In genomic region chr12:2768224-2768961, GRCh38 we compare ENCODE assay signal across 23 cellular contexts. TPM values are rescaled to one million over a fixed set of nuclear protein-coding genes. Genes with fewer than 3 reads are reported as not detected.
DNase-seq lines count a peak whose midpoint lies in the region; ATAC-seq and TF ChIP-seq lines count a peak whose summit lies in the region.
"Had no signal": no experiment of that assay in that cellular context is flagged by ENCODE, and none has a peak within 500 bp of the region (broad histone marks: within the 10 kb centered on the region; RNA-seq: fewer than 3 reads in every experiment).

No MANE protein-coding gene starts in this region.

- H3K27ac ChIP-seq in VCaP, result peak overlapping the region; percentile 84; the same call in 1 of the 2 replicates
- no peak overlapping the region for H3K27ac ChIP-seq in lower lobe of right lung
- H3K27ac ChIP-seq: BLaER1, PC-9, SJCRH30 had no signal

- no peaks in the 10 kb centered on the region for H3K9me3 ChIP-seq in lower lobe of right lung
- H3K9me3 ChIP-seq: BLaER1, MG63, SJCRH30 had no signal

- intact Hi-C loops in left ventricle myocardium superior (cut with micrococcal nuclease) (no loop called here), cardiac septum (cut with DNase I) (loop anchor here (5.0 kb wide), 1 partner anchor 159 kb away; no protein-coding TSS in a partner anchor), lower lobe of right lung (cut with DNase I) (no loop called here)

- H3K4me3 ChIP-seq in lower lobe of right lung, result no peak overlapping the region
- H3K4me3 ChIP-seq: BLaER1, MG63, PC-9, SJCRH30 had no signal

- H3K36me3 ChIP-seq in lower lobe of right lung, result no peaks in the 10 kb centered on the region
- H3K36me3 ChIP-seq: BLaER1, MG63, SJCRH30 had no signal

- H3K4me1 ChIP-seq in lower lobe of right lung, result no peaks in the 10 kb centered on the region
- H3K4me1 ChIP-seq: BLaER1, SJCRH30 had no signal

- TF ChIP-seq CTCF in VCaP (conservative IDR thresholded peaks at IDR 0.05), result no peak
- TF ChIP-seq CTCF in lower lobe of right lung (IDR thresholded peaks at IDR 0.05), result no peak

- no peak for DNase-seq in left ventricle myocardium superior
- no peak for DNase-seq in cardiac septum (ENCODE audit: low spot score)
- no peak for DNase-seq in lower lobe of right lung
- DNase-seq in stimulated activated CD4-positive, alpha-beta T cell treated with anti-CD3 and anti-CD28 coated beads, Interleukin-1b, Interleukin-23, amount 100 ng/mL, for 48 hours, result no peak
- no peak for DNase-seq in SW 1271 (lab: John Stamatoyannopoulos, UW)
- DNase-seq: CD4-positive, CD25-positive, alpha-beta regulatory T cell; DMS153; KG1; MG63; NCI-H1105 treated with DMSO at 0.1 percent for 48 hours; NCI-H2029; NCI-H446 treated with DMSO at 0.1 percent for 48 hours; NCI-H526; NCI-H82; NK-92 treated with Interleukin-12 subunit alpha and Interleukin-12 subunit beta, amount 100 ng/mL, for 24 hours; PC-9; SJCRH30 had no signal

- no peaks in the 10 kb centered on the region for H3K27me3 ChIP-seq in lower lobe of right lung (ENCODE audit: low read depth)
- H3K27me3 ChIP-seq: BLaER1 had no signal

- ATAC-seq in left ventricle myocardium superior (peak; percentile 28), lower lobe of right lung (peak; percentile 43 to 61), GM18870 (IDR thresholded peaks at IDR 0.05; ENCODE audit: unreplicated experiment) (no peak)
- ATAC-seq: HCT116, Right ventricle myocardium inferior, SK-N-SH treated with all-trans-retinoic acid at 6 μM for 48 hours had no signal

RNA-seq across cellular contexts. Expression of gene FKBP4, which starts 26.4 kb away (rescaled TPM):
- 59.0 TPM for total RNA-seq in left ventricle myocardium superior
- 36.5 TPM for total RNA-seq in cardiac septum
- total RNA-seq in lower lobe of right lung, result 62.2 TPM

RNA-seq across cellular contexts. Expression of gene ITFG2, which starts 44.1 kb away (rescaled TPM):
- total RNA-seq in left ventricle myocardium superior, result 14.7 TPM
- 13.9 TPM for total RNA-seq in cardiac septum
- 43.8 TPM for total RNA-seq in lower lobe of right lung
